Comparison of ENCODE assay signal across 1 cellular context in the genomic region with DNA sequence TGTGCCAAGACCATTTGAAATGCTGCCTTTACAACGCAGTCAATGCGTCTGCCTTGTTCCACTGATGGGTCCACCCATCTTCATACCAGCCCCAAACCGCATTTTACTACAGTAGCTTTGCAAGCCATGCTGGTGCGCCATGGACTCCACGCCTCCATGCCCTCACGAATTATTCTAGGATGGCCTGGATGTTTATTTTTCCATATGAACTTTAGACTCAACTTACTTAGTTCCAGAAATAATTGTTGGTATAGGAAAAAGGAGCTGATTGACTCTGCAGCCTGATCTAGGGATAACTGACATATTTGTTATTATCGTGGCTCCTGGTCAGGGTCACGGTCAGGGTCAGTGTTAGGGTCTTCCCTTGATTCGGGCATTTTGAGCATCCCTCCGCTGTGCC.
TF ChIP-seq lines count a peak whose summit lies in the region.

No MANE protein-coding gene starts in this region.

TF ChIP-seq in HepG2, 621 proteins besides CTCF, POLR2A, EP300 and RAD21 (continued from another document):
- TF ChIP-seq, protein P1, sequence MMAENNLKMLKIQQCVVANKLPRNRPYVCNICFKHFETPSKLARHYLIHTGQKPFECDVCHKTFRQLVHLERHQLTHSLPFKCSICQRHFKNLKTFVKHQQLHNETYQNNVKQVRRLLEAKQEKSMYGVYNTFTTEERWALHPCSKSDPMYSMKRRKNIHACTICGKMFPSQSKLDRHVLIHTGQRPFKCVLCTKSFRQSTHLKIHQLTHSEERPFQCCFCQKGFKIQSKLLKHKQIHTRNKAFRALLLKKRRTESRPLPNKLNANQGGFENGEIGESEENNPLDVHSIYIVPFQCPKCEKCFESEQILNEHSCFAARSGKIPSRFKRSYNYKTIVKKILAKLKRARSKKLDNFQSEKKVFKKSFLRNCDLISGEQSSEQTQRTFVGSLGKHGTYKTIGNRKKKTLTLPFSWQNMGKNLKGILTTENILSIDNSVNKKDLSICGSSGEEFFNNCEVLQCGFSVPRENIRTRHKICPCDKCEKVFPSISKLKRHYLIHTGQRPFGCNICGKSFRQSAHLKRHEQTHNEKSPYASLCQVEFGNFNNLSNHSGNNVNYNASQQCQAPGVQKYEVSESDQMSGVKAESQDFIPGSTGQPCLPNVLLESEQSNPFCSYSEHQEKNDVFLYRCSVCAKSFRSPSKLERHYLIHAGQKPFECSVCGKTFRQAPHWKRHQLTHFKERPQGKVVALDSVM (CRISPR knock-in tag; IDR thresholded peaks at IDR 0.05): no peak
- TF ChIP-seq ZNF354B (CRISPR knock-in tag; IDR thresholded peaks at IDR 0.05) (no peak), RARA (CRISPR knock-in tag; IDR thresholded peaks at IDR 0.05) (peak; percentile 68), KLF6 (CRISPR knock-in tag; IDR thresholded peaks at IDR 0.05) (no peak), ZNF484 (CRISPR knock-in tag; IDR thresholded peaks at IDR 0.05; ENCODE audit: borderline replicate concordance, low read depth) (no peak), ZNF614 (CRISPR knock-in tag; IDR thresholded peaks at IDR 0.05; ENCODE audit: borderline replicate concordance) (0 out of 2 replicates have a peak, but pooled peaks have one; percentile 28), SOX13 (IDR thresholded peaks at IDR 0.05) (no peak), SOX13 (CRISPR knock-in tag; conservative IDR thresholded peaks at IDR 0.05 in 1 of 2, IDR thresholded peaks at IDR 0.05 in 1 of 2) (peak in 1 of 2 experiments; percentile 24; a peak in 1 of 4 replicates), ZNF878 (CRISPR knock-in tag; IDR thresholded peaks at IDR 0.05) (no peak), ZNF251 (CRISPR knock-in tag; IDR thresholded peaks at IDR 0.05) (no peak), ZNF644 (CRISPR knock-in tag; IDR thresholded peaks at IDR 0.05; ENCODE audit: low read depth) (peak; percentile 48; the same call in 1 of the 2 replicates), SAP130 (CRISPR knock-in tag; IDR thresholded peaks at IDR 0.05; ENCODE audit: low read depth) (0 out of 2 replicates have a peak, but pooled peaks have one; percentile 28), SKI (IDR thresholded peaks at IDR 0.05; ENCODE audit: partially characterized antibody) (peak; percentile 20), ZNF20 (CRISPR knock-in tag; IDR thresholded peaks at IDR 0.05) (no peak), FOXC1 (CRISPR knock-in tag; IDR thresholded peaks at IDR 0.05; ENCODE audit: borderline replicate concordance) (no peak), CBFB (CRISPR knock-in tag; IDR thresholded peaks at IDR 0.05) (no peak), FOXA1 (IDR thresholded peaks at IDR 0.05) (no peak), FOXA1 (CRISPR knock-in tag; IDR thresholded peaks at IDR 0.05) (peak; percentile 45), NR2F6 (IDR thresholded peaks at IDR 0.05) (peak; percentile 28; the same call in 1 of the 2 replicates), NR2F6 (CRISPR knock-in tag; IDR thresholded peaks at IDR 0.05) (0 out of 2 replicates have a peak, but pooled peaks have one; percentile 23), ZNF530 (CRISPR knock-in tag; IDR thresholded peaks at IDR 0.05; ENCODE audit: low read depth) (no peak), ZNF496 (CRISPR knock-in tag; IDR thresholded peaks at IDR 0.05; ENCODE audit: insufficient replicate concordance) (no peak), ZNF329 (CRISPR knock-in tag; IDR thresholded peaks at IDR 0.05; ENCODE audit: low read depth) (no peak), ZNF12 (CRISPR knock-in tag; IDR thresholded peaks at IDR 0.05) (no peak), TRIM24 (CRISPR knock-in tag; IDR thresholded peaks at IDR 0.05) (no peak), ZNF335 (CRISPR knock-in tag; IDR thresholded peaks at IDR 0.05) (no peak), HNF4A (CRISPR knock-in tag; IDR thresholded peaks at IDR 0.05) (peak; percentile 73), RXRB (CRISPR knock-in tag; IDR thresholded peaks at IDR 0.05; ENCODE audit: borderline replicate concordance) (peak; percentile 52; the same call in 1 of the 2 replicates), FOXA3 (CRISPR knock-in tag; IDR thresholded peaks at IDR 0.05) (peak; percentile 65)
- TF ChIP-seq, protein P2, sequence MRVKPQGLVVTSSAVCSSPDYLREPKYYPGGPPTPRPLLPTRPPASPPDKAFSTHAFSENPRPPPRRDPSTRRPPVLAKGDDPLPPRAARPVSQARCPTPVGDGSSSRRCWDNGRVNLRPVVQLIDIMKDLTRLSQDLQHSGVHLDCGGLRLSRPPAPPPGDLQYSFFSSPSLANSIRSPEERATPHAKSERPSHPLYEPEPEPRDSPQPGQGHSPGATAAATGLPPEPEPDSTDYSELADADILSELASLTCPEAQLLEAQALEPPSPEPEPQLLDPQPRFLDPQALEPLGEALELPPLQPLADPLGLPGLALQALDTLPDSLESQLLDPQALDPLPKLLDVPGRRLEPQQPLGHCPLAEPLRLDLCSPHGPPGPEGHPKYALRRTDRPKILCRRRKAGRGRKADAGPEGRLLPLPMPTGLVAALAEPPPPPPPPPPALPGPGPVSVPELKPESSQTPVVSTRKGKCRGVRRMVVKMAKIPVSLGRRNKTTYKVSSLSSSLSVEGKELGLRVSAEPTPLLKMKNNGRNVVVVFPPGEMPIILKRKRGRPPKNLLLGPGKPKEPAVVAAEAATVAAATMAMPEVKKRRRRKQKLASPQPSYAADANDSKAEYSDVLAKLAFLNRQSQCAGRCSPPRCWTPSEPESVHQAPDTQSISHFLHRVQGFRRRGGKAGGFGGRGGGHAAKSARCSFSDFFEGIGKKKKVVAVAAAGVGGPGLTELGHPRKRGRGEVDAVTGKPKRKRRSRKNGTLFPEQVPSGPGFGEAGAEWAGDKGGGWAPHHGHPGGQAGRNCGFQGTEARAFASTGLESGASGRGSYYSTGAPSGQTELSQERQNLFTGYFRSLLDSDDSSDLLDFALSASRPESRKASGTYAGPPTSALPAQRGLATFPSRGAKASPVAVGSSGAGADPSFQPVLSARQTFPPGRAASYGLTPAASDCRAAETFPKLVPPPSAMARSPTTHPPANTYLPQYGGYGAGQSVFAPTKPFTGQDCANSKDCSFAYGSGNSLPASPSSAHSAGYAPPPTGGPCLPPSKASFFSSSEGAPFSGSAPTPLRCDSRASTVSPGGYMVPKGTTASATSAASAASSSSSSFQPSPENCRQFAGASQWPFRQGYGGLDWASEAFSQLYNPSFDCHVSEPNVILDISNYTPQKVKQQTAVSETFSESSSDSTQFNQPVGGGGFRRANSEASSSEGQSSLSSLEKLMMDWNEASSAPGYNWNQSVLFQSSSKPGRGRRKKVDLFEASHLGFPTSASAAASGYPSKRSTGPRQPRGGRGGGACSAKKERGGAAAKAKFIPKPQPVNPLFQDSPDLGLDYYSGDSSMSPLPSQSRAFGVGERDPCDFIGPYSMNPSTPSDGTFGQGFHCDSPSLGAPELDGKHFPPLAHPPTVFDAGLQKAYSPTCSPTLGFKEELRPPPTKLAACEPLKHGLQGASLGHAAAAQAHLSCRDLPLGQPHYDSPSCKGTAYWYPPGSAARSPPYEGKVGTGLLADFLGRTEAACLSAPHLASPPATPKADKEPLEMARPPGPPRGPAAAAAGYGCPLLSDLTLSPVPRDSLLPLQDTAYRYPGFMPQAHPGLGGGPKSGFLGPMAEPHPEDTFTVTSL (CRISPR knock-in tag; IDR thresholded peaks at IDR 0.05; ENCODE audit: borderline replicate concordance): peak; percentile 46; the same call in 1 of the 2 replicates
- TF ChIP-seq, protein P3, sequence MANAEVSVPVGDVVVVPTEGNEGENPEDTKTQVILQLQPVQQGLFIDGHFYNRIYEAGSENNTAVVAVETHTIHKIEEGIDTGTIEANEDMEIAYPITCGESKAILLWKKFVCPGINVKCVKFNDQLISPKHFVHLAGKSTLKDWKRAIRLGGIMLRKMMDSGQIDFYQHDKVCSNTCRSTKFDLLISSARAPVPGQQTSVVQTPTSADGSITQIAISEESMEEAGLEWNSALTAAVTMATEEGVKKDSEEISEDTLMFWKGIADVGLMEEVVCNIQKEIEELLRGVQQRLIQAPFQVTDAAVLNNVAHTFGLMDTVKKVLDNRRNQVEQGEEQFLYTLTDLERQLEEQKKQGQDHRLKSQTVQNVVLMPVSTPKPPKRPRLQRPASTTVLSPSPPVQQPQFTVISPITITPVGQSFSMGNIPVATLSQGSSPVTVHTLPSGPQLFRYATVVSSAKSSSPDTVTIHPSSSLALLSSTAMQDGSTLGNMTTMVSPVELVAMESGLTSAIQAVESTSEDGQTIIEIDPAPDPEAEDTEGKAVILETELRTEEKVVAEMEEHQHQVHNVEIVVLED (CRISPR knock-in tag; IDR thresholded peaks at IDR 0.05; ENCODE audit: borderline replicate concordance): no peak
- TF ChIP-seq, protein P4, sequence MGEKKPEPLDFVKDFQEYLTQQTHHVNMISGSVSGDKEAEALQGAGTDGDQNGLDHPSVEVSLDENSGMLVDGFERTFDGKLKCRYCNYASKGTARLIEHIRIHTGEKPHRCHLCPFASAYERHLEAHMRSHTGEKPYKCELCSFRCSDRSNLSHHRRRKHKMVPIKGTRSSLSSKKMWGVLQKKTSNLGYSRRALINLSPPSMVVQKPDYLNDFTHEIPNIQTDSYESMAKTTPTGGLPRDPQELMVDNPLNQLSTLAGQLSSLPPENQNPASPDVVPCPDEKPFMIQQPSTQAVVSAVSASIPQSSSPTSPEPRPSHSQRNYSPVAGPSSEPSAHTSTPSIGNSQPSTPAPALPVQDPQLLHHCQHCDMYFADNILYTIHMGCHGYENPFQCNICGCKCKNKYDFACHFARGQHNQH (CRISPR knock-in tag; IDR thresholded peaks at IDR 0.05): 0 out of 2 replicates have a peak, but pooled peaks have one; percentile 20
- TF ChIP-seq, protein P5, sequence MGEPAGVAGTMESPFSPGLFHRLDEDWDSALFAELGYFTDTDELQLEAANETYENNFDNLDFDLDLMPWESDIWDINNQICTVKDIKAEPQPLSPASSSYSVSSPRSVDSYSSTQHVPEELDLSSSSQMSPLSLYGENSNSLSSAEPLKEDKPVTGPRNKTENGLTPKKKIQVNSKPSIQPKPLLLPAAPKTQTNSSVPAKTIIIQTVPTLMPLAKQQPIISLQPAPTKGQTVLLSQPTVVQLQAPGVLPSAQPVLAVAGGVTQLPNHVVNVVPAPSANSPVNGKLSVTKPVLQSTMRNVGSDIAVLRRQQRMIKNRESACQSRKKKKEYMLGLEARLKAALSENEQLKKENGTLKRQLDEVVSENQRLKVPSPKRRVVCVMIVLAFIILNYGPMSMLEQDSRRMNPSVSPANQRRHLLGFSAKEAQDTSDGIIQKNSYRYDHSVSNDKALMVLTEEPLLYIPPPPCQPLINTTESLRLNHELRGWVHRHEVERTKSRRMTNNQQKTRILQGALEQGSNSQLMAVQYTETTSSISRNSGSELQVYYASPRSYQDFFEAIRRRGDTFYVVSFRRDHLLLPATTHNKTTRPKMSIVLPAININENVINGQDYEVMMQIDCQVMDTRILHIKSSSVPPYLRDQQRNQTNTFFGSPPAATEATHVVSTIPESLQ (CRISPR knock-in tag; conservative IDR thresholded peaks at IDR 0.05): no peak
- TF ChIP-seq, protein P6, sequence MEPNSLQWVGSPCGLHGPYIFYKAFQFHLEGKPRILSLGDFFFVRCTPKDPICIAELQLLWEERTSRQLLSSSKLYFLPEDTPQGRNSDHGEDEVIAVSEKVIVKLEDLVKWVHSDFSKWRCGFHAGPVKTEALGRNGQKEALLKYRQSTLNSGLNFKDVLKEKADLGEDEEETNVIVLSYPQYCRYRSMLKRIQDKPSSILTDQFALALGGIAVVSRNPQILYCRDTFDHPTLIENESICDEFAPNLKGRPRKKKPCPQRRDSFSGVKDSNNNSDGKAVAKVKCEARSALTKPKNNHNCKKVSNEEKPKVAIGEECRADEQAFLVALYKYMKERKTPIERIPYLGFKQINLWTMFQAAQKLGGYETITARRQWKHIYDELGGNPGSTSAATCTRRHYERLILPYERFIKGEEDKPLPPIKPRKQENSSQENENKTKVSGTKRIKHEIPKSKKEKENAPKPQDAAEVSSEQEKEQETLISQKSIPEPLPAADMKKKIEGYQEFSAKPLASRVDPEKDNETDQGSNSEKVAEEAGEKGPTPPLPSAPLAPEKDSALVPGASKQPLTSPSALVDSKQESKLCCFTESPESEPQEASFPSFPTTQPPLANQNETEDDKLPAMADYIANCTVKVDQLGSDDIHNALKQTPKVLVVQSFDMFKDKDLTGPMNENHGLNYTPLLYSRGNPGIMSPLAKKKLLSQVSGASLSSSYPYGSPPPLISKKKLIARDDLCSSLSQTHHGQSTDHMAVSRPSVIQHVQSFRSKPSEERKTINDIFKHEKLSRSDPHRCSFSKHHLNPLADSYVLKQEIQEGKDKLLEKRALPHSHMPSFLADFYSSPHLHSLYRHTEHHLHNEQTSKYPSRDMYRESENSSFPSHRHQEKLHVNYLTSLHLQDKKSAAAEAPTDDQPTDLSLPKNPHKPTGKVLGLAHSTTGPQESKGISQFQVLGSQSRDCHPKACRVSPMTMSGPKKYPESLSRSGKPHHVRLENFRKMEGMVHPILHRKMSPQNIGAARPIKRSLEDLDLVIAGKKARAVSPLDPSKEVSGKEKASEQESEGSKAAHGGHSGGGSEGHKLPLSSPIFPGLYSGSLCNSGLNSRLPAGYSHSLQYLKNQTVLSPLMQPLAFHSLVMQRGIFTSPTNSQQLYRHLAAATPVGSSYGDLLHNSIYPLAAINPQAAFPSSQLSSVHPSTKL (CRISPR knock-in tag; IDR thresholded peaks at IDR 0.05): peak; percentile 64; the same call in 1 of the 2 replicates
- TF ChIP-seq, protein P7, sequence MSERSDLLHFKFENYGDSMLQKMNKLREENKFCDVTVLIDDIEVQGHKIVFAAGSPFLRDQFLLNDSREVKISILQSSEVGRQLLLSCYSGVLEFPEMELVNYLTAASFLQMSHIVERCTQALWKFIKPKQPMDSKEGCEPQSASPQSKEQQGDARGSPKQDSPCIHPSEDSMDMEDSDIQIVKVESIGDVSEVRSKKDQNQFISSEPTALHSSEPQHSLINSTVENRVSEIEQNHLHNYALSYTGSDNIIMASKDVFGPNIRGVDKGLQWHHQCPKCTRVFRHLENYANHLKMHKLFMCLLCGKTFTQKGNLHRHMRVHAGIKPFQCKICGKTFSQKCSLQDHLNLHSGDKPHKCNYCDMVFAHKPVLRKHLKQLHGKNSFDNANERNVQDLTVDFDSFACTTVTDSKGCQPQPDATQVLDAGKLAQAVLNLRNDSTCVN (CRISPR knock-in tag; IDR thresholded peaks at IDR 0.05; ENCODE audit: borderline replicate concordance): 0 out of 2 replicates have a peak, but pooled peaks have one; percentile 39
TF ChIP-seq in HepG2: peak in this region for 20.
